ENCODE assay signal across 37 cellular contexts in genomic region chr1:18748435-18748834, GRCh38.
"Had no signal": no experiment of that assay in that cellular context is flagged by ENCODE, and none has a peak within 500 bp of the region (broad histone marks: within the 10 kb centered on the region; RNA-seq: fewer than 3 reads in every experiment).

No MANE protein-coding gene starts in this region.

- H3K27me3 ChIP-seq: ascending aorta had no signal

- H3K27ac Mint-ChIP-seq: activated CD4-positive, alpha-beta memory T cell treated with anti-CD3 and anti-CD28 coated beads, Interleukin-2, amount 10 ng/mL, durations not matched to agents 7 days and 5 days; activated CD8-positive, alpha-beta memory T cell treated with anti-CD3 and anti-CD28 coated beads, Interleukin-2, amount 10 ng/mL, durations not matched to agents 7 days and 5 days; activated naive CD8-positive, alpha-beta T cell treated with anti-CD3 and anti-CD28 coated beads, Interleukin-2, amount 10 ng/mL, durations not matched to agents 7 days and 5 days had no signal

- H3K27ac ChIP-seq: ascending aorta, PC-9, RWPE1, WERI-Rb-1 had no signal

- ATAC-seq: activated CD8-positive, alpha-beta memory T cell treated with anti-CD3 and anti-CD28 coated beads, Interleukin-2, amount 10 ng/mL, durations not matched to agents 7 days and 5 days; Right ventricle myocardium inferior had no signal

- H3K36me3 ChIP-seq: ascending aorta, MG63, WERI-Rb-1 had no signal

- FAIRE-seq: RCC 7860 had no signal

- H3K36me3 Mint-ChIP-seq: activated CD8-positive, alpha-beta memory T cell treated with anti-CD3 and anti-CD28 coated beads, Interleukin-2, amount 10 ng/mL, durations not matched to agents 7 days and 5 days; activated naive CD8-positive, alpha-beta T cell treated with anti-CD3 and anti-CD28 coated beads, Interleukin-2, amount 10 ng/mL, durations not matched to agents 7 days and 5 days had no signal

- H3K9me3 ChIP-seq: ascending aorta, MG63 had no signal

- H3K4me3 ChIP-seq: ascending aorta, MG63, PC-9 had no signal

- H3K4me1 ChIP-seq: ascending aorta had no signal

- DNase-seq: activated CD4-positive, alpha-beta memory T cell treated with anti-CD3 and anti-CD28 coated beads, Interleukin-2, amount 10 ng/mL, durations not matched to agents 7 days and 5 days; activated CD4-positive, alpha-beta T cell treated with anti-CD3 and anti-CD28 coated beads for 1 hour; activated CD4-positive, alpha-beta T cell treated with anti-CD3 and anti-CD28 coated beads for 48 hours; activated CD4-positive, CD25-positive, alpha-beta regulatory T cell; activated CD8-positive, alpha-beta memory T cell treated with anti-CD3 and anti-CD28 coated beads for 24 hours; activated CD8-positive, alpha-beta memory T cell treated with anti-CD3 and anti-CD28 coated beads, Interleukin-2, amount 10 ng/mL, durations not matched to agents 7 days and 5 days; activated CD8-positive, alpha-beta memory T cell treated with anti-CD3 and anti-CD28 coated beads, Interleukin-2, amount 50 U/mL, for 48 hours; activated effector memory CD4-positive, alpha-beta T cell treated with Interleukin-2 at 50 U/mL for 16 hours; activated naive CD4-positive, alpha-beta T cell treated with anti-CD3 and anti-CD28 coated beads, Interleukin-2, amount 50 U/mL, for 16 hours; activated naive CD8-positive, alpha-beta T cell treated with anti-CD3 and anti-CD28 coated beads, Interleukin-2, amount 10 ng/mL, durations not matched to agents 7 days and 5 days; activated T-cell treated with anti-CD3 and anti-CD28 coated beads, Interleukin-2, amount 50 U/mL, for 48 hours; amygdala; caudate nucleus; Kasumi-1; KG1; MG63; NCI-H1048; NCI-H1105 treated with DMSO at 0.1 percent for 48 hours; NCI-H1436; NCI-H1694; NCI-H2029 treated with DMSO at 0.1 percent for 48 hours; NCI-H2107; NCI-H2171; NCI-H510A; NCI-H526; NCI-H748 treated with DMSO at 0.1 percent for 48 hours; NK-92 treated with Interleukin-12 subunit alpha and Interleukin-12 subunit beta, amount 100 ng/mL, for 24 hours; PC-9; SW 1271; T-helper 1 cell; T-helper 2 cell; T1000; WERI-Rb-1 had no signal

- H3K9me3 Mint-ChIP-seq: activated CD4-positive, alpha-beta memory T cell treated with anti-CD3 and anti-CD28 coated beads, Interleukin-2, amount 10 ng/mL, durations not matched to agents 7 days and 5 days had no signal
